Comparison of ENCODE assay signal across 17 cellular contexts in the genomic region with DNA sequence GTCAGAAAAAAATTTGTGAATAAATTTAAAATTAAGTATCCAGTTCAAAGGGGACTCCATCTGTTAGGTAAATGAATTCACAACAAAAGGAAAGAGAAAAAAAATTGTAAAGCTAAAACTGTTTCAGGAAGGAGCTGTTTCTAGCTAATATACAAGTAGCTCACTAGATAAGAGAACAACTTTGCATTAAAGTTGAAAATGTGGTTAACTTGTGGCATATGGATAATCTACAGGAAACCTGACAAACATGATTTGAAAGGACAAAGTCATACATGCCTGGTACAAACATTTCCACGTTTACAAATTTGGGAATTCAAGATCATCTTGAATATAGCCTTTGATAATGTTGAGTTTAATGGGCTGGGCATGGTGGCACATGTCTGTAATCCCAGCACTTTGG. TPM values are rescaled to one million over a fixed set of nuclear protein-coding genes. Genes with fewer than 3 reads are reported as not detected.
DNase-seq lines count a peak whose midpoint lies in the region; ATAC-seq and TF ChIP-seq lines count a peak whose summit lies in the region.
"Had no signal": no experiment of that assay in that cellular context is flagged by ENCODE, and none has a peak within 500 bp of the region (broad histone marks: within the 10 kb centered on the region; RNA-seq: fewer than 3 reads in every experiment).

No MANE protein-coding gene starts in this region.

- H3K4me1 Mint-ChIP-seq in T-helper 2 cell treated with Interferon-gamma antibody and Interleukin-4, amounts not matched to agents 5 μg/mL and 100 μg/mL, for 36 hours (ENCODE audit: low read depth), result peaks cover 42% of the 10 kb centered on the region
- peaks cover 14% of the 10 kb centered on the region for H3K4me1 Mint-ChIP-seq in activated T-helper 17 cell treated with anti-CD3 and anti-CD28 coated beads, Interleukin-2, amount 50 U/mL, for 72 hours
- H3K4me1 Mint-ChIP-seq in natural killer cell, result peaks cover 39 to 45% of the 10 kb centered on the region in 2 donors

- no peaks in the 10 kb centered on the region for H3K9me3 ChIP-seq in Loucy (ENCODE audit: insufficient read depth, low read depth, low read length)
- no peaks in the 10 kb centered on the region for H3K9me3 ChIP-seq in vagina
- H3K9me3 ChIP-seq: esophagus muscularis mucosa, heart right ventricle, SK-N-SH, upper lobe of left lung had no signal

- peak overlapping the region; percentile 76 for H3K4me2 ChIP-seq in Loucy (ENCODE audit: low read depth, low read length, poor library complexity, severe bottlenecking)
- H3K4me2 ChIP-seq: SK-N-SH had no signal

- no peak for TF ChIP-seq CTCF in Loucy (conservative IDR thresholded peaks at IDR 0.05; ENCODE audit: low read length)
- TF ChIP-seq CTCF in natural killer cell (IDR thresholded peaks at IDR 0.05), result no peak
- no peak for TF ChIP-seq CTCF in vagina (IDR thresholded peaks at IDR 0.05)

- peak overlapping the region; percentile 32 for H3K4me3 Mint-ChIP-seq in T-helper 2 cell treated with Interferon-gamma antibody and Interleukin-4, amounts not matched to agents 5 μg/mL and 100 μg/mL, for 36 hours
- H3K4me3 Mint-ChIP-seq in activated T-helper 17 cell treated with anti-CD3 and anti-CD28 coated beads, Interleukin-2, amount 50 U/mL, for 72 hours, result peak overlapping the region; percentile 41
- H3K4me3 Mint-ChIP-seq in natural killer cell, result no peak overlapping the region
- H3K4me3 Mint-ChIP-seq: dendritic cell treated with granulocyte-macrophage colony-stimulating factor and Interleukin-4, amounts not matched to agents 40 ng/mL and 50 ng/mL, for 4 days had no signal

- H3F3A ChIP-seq in Loucy (ENCODE audit: low read depth), result peaks cover 15% of the 10 kb centered on the region

- peak overlapping the region; percentile 64 for H3K27ac Mint-ChIP-seq in T-helper 2 cell treated with Interferon-gamma antibody and Interleukin-4, amounts not matched to agents 5 μg/mL and 100 μg/mL, for 36 hours
- H3K27ac Mint-ChIP-seq in activated T-helper 17 cell treated with anti-CD3 and anti-CD28 coated beads, Interleukin-2, amount 50 U/mL, for 72 hours, result peak overlapping the region; percentile 59
- peak overlapping the region; percentile 87 to 88 for H3K27ac Mint-ChIP-seq in natural killer cell
- H3K27ac Mint-ChIP-seq: dendritic cell treated with granulocyte-macrophage colony-stimulating factor and Interleukin-4, amounts not matched to agents 40 ng/mL and 50 ng/mL, for 4 days had no signal

- peak overlapping the region; percentile 69 for H3K9ac ChIP-seq in Loucy (ENCODE audit: low read depth, low read length, poor library complexity, severe bottlenecking)
- H3K9ac ChIP-seq: SK-N-SH had no signal

- peaks cover 69% of the 10 kb centered on the region for H4K20me1 ChIP-seq in Loucy (ENCODE audit: insufficient read depth, low read length, poor library complexity, severe bottlenecking)

- H3K4me3 ChIP-seq in Loucy (ENCODE audit: low read length, poor library complexity, severe bottlenecking), result peak overlapping the region; percentile 63
- H3K4me3 ChIP-seq in vagina, result no peak overlapping the region
- H3K4me3 ChIP-seq: esophagus muscularis mucosa, heart right ventricle, upper lobe of left lung had no signal

- peaks cover 89% of the 10 kb centered on the region for H3K79me2 ChIP-seq in Loucy (ENCODE audit: insufficient read depth, low read length)

- intact Hi-C loops in natural killer cell (cut with micrococcal nuclease) (loop anchor here (2.0 kb wide), 1 partner anchor 13 kb away; no protein-coding TSS in a partner anchor), vagina (cut with DNase I) (no loop called here)

- no peak for DNase-seq in T-helper 2 cell treated with Interferon-gamma antibody and Interleukin-4, amounts not matched to agents 5 μg/mL and 100 μg/mL, for 36 hours (ENCODE audit: low spot score)
- DNase-seq in T-helper 2 cell (no peak), natural killer cell (no peak), vagina (ENCODE audit: extremely low spot score in 2 of 2) (no peak), NCI-H524 treated with DMSO at 0.1 percent for 48 hours (lab: John Stamatoyannopoulos, UW) (no peak)
- DNase-seq: activated CD4-positive, CD25-positive, alpha-beta regulatory T cell; heart right ventricle; NCI-H187; NCI-H524; SK-N-SH; stimulated activated CD4-positive, alpha-beta T cell treated with anti-CD3 and anti-CD28 coated beads, Interleukin-4, amount 100 ng/mL, for 4 hours; upper lobe of left lung had no signal

- H3K27ac ChIP-seq in vagina, result no peak overlapping the region
- H3K27ac ChIP-seq: esophagus muscularis mucosa had no signal

- H3K9me2 ChIP-seq in Loucy (replicated peaks; ENCODE audit: low read depth, low read length), result no peaks in the 10 kb centered on the region
- H3K9me2 ChIP-seq: SK-N-SH had no signal

- H3K36me3 ChIP-seq in Loucy (ENCODE audit: insufficient read depth, low read length) (no peaks in the 10 kb centered on the region), vagina (no peaks in the 10 kb centered on the region)
- H3K36me3 ChIP-seq: esophagus muscularis mucosa, upper lobe of left lung had no signal

- no peak for TF ChIP-seq POLR2A in vagina (IDR thresholded peaks at IDR 0.05)

- H3K27me3 ChIP-seq in Loucy (ENCODE audit: insufficient read depth, low read length, poor library complexity, severe bottlenecking) (no peaks in the 10 kb centered on the region), vagina (no peaks in the 10 kb centered on the region)
- H3K27me3 ChIP-seq: esophagus muscularis mucosa, heart right ventricle, upper lobe of left lung had no signal

- peaks cover 8% of the 10 kb centered on the region for H3K36me3 Mint-ChIP-seq in T-helper 2 cell treated with Interferon-gamma antibody and Interleukin-4, amounts not matched to agents 5 μg/mL and 100 μg/mL, for 36 hours (ENCODE audit: low read depth)
- peaks cover 3% of the 10 kb centered on the region for H3K36me3 Mint-ChIP-seq in activated T-helper 17 cell treated with anti-CD3 and anti-CD28 coated beads, Interleukin-2, amount 50 U/mL, for 72 hours (ENCODE audit: low read depth)
- no peaks in the 10 kb centered on the region for H3K36me3 Mint-ChIP-seq in natural killer cell

- H2AFZ ChIP-seq in Loucy (ENCODE audit: low read length), result no peak overlapping the region

- H3K4me1 ChIP-seq in Loucy (ENCODE audit: insufficient read depth, low read length, poor library complexity, severe bottlenecking), result peaks cover 61% of the 10 kb centered on the region
- H3K4me1 ChIP-seq in vagina, result peaks cover 58% of the 10 kb centered on the region

- no peak for ATAC-seq in activated T-helper 17 cell treated with anti-CD3 and anti-CD28 coated beads, Interleukin-2, amount 50 U/mL, for 72 hours (replicated peaks)
- ATAC-seq in natural killer cell (peak in 1 of 3 donors; percentile 3), HG02973 (IDR thresholded peaks at IDR 0.05; ENCODE audit: unreplicated experiment) (no peak)
- ATAC-seq: heart right ventricle had no signal

- no peaks in the 10 kb centered on the region for H3K9me3 Mint-ChIP-seq in T-helper 2 cell treated with Interferon-gamma antibody and Interleukin-4, amounts not matched to agents 5 μg/mL and 100 μg/mL, for 36 hours
- H3K9me3 Mint-ChIP-seq in activated T-helper 17 cell treated with anti-CD3 and anti-CD28 coated beads, Interleukin-2, amount 50 U/mL, for 72 hours, result no peaks in the 10 kb centered on the region
- no peaks in the 10 kb centered on the region for H3K9me3 Mint-ChIP-seq in natural killer cell
- H3K9me3 Mint-ChIP-seq: dendritic cell treated with granulocyte-macrophage colony-stimulating factor and Interleukin-4, amounts not matched to agents 40 ng/mL and 50 ng/mL, for 4 days had no signal

- no peaks in the 10 kb centered on the region for H3K27me3 Mint-ChIP-seq in T-helper 2 cell treated with Interferon-gamma antibody and Interleukin-4, amounts not matched to agents 5 μg/mL and 100 μg/mL, for 36 hours (ENCODE audit: low read depth)
- no peaks in the 10 kb centered on the region for H3K27me3 Mint-ChIP-seq in activated T-helper 17 cell treated with anti-CD3 and anti-CD28 coated beads, Interleukin-2, amount 50 U/mL, for 72 hours
- no peaks in the 10 kb centered on the region for H3K27me3 Mint-ChIP-seq in natural killer cell (ENCODE audit: low read depth in 2 of 2)
- H3K27me3 Mint-ChIP-seq: dendritic cell treated with granulocyte-macrophage colony-stimulating factor and Interleukin-4, amounts not matched to agents 40 ng/mL and 50 ng/mL, for 4 days had no signal

RNA-seq across cellular contexts. Expression of a gene that starts 8.9 kb away (rescaled TPM):
- 10 to 100 TPM; 35.0 to 35.7 TPM for total RNA-seq in activated T-helper 17 cell treated with anti-CD3 and anti-CD28 coated beads, Interleukin-2, amount 50 U/mL, for 72 hours
- total RNA-seq in natural killer cell, result 10 to 100 TPM; 33.7 to 49.8 (median 49.5) TPM
- 17.2 TPM for total RNA-seq in vagina

RNA-seq across cellular contexts. Expression of a gene that starts 55.5 kb away (rescaled TPM):
- 10 to 100 TPM in 1 of 2 donors, 1 to 10 TPM in 1; 5.2 to 11.2 TPM for total RNA-seq in activated T-helper 17 cell treated with anti-CD3 and anti-CD28 coated beads, Interleukin-2, amount 50 U/mL, for 72 hours
- total RNA-seq in natural killer cell (10 to 100 TPM; 19.1 to 27.6 (median 21.9) TPM), vagina (10.3 TPM)
